ENCODE assay signal across 18 cellular contexts in the genomic region with DNA sequence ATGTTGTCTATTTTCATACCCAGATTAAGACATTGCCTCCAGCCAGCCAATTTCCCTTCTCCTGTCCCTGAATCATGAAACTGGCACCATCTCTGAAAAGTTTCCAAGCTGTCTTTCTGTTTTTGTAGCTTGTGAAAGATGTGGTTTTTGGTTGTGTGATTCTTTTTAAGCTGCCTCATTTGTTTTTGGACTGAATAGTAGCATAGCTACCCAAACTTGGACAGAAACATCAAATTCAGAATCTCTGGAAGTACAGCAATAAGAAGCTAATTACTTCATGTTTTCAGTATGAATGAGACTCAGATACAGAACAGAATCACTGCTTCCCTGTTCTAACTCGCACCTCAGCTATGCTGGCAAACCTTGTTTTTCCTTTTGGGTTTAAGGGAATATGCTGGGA.
DNase-seq lines count a peak whose midpoint lies in the region; ATAC-seq, FAIRE-seq and TF ChIP-seq lines count a peak whose summit lies in the region.
"Had no signal": no experiment of that assay in that cellular context is flagged by ENCODE, and none has a peak within 500 bp of the region (broad histone marks: within the 10 kb centered on the region; RNA-seq: fewer than 3 reads in every experiment).

No MANE protein-coding gene starts in this region.

- DNase-seq in breast epithelium (ENCODE audit: low spot score in 2 of 2) (no peak), mammary epithelial cell (no peak), astrocyte (ENCODE audit: low read depth) (peak; percentile 44), medulla oblongata (ENCODE audit: extremely low spot score) (peak; percentile 25), tibial artery (no peak)
- DNase-seq: 8988T, Caco-2, KBM-7, NCI-H1092 treated with DMSO at 0.1 percent for 48 hours, NCI-H1694 treated with DMSO at 0.1 percent for 48 hours, NCI-H2171, NCI-H82 had no signal

- TF ChIP-seq CTCF in breast epithelium (IDR thresholded peaks at IDR 0.05) (no peak), mammary epithelial cell (conservative IDR thresholded peaks at IDR 0.05 in 1 of 2, IDR thresholded peaks at IDR 0.05 in 1 of 2; ENCODE audit: extremely low read depth in 1 of 2, insufficient read depth in 1 of 2, low read depth in 1 of 2, low read length in 2 of 2) (no peak), astrocyte (IDR thresholded peaks at IDR 0.05; ENCODE audit: insufficient read depth, low read depth, low read length) (no peak), tibial artery (IDR thresholded peaks at IDR 0.05) (no peak)

- H3K27me3 ChIP-seq in breast epithelium (no peaks in the 10 kb centered on the region), mammary epithelial cell (ENCODE audit: insufficient read depth, low read length) (no peaks in the 10 kb centered on the region), astrocyte (ENCODE audit: insufficient read depth, low read length) (no peaks in the 10 kb centered on the region), tibial artery (no peaks in the 10 kb centered on the region)

- H3K4me2 ChIP-seq in mammary epithelial cell (ENCODE audit: insufficient read depth, low read depth, low read length) (no peak overlapping the region), astrocyte (ENCODE audit: low read length) (no peak overlapping the region)

- intact Hi-C loops in breast epithelium (cut with DNase I; ENCODE audit: low total_unique reads), result no loop called here
- intact Hi-C loops in mammary epithelial cell (cut with micrococcal nuclease), result no loop called here
- intact Hi-C loops in tibial artery (cut with DNase I; ENCODE audit: low total_unique reads), result no loop called here

- no peaks in the 10 kb centered on the region for H3K9me3 Mint-ChIP-seq in astrocyte (ENCODE audit: unreplicated experiment)

- CTCF ChIA-PET in mammary epithelial cell (lab: Charles Lee; ENCODE audit: low non-redundant PET), result interaction anchor here (0.6 kb wide), 1 partner anchor 323 kb away, joined by 4 read pairs; no protein-coding TSS in a partner anchor

- WGBS in mammary epithelial cell (ENCODE audit: low coverage, missing lambda C conversion rate), result 7% methylated on average over 1 of the region's 1 CpG

- in situ Hi-C loops in mammary epithelial cell (cut with MboI; ENCODE audit: low sequenced_read_pairs in 2 of 2), result no loop called here

- TF ChIP-seq POLR2A in breast epithelium (IDR thresholded peaks at IDR 0.05), result no peak

- H3K4me3 ChIP-seq in breast epithelium, result no peak overlapping the region
- no peak overlapping the region for H3K4me3 ChIP-seq in mammary epithelial cell (replicated peaks in 1 of 3; ENCODE audit: insufficient read depth in 1 of 3, low read depth in 2 of 3, low read length in 3 of 3)
- no peak overlapping the region for H3K4me3 ChIP-seq in astrocyte (ENCODE audit: insufficient read depth, low read depth, low read length)
- no peak overlapping the region for H3K4me3 ChIP-seq in tibial artery

- H3K27ac ChIP-seq in breast epithelium (peak overlapping the region; percentile 33 to 50), mammary epithelial cell (ENCODE audit: insufficient read depth, low read depth, low read length) (no peak overlapping the region), astrocyte (ENCODE audit: low read depth, low read length) (no peak overlapping the region), tibial artery (peak overlapping the region; percentile 54 to 61)

- H3K36me3 ChIP-seq in breast epithelium (no peaks in the 10 kb centered on the region), mammary epithelial cell (ENCODE audit: insufficient read depth, low read length) (no peaks in the 10 kb centered on the region), astrocyte (ENCODE audit: insufficient read depth, low read length) (no peaks in the 10 kb centered on the region), tibial artery (no peaks in the 10 kb centered on the region)

- H3K4me1 ChIP-seq in breast epithelium (no peaks in the 10 kb centered on the region), mammary epithelial cell (ENCODE audit: insufficient read depth, low read length) (no peaks in the 10 kb centered on the region), astrocyte (ENCODE audit: insufficient read depth, low read length) (no peaks in the 10 kb centered on the region), tibial artery (peaks cover 0 to 16% (median 0%) of the 10 kb centered on the region in 4 donors)
- H3K4me1 ChIP-seq: Caco-2 had no signal

- H2AFZ ChIP-seq in mammary epithelial cell (ENCODE audit: low read depth, low read length) (no peak overlapping the region), astrocyte (ENCODE audit: low read depth, low read length) (no peak overlapping the region)

- H3K4me3 Mint-ChIP-seq in astrocyte (ENCODE audit: unreplicated experiment), result no peak overlapping the region

- peaks cover 12% of the 10 kb centered on the region for H3K27me3 Mint-ChIP-seq in astrocyte (ENCODE audit: low read depth, unreplicated experiment)

- H4K20me1 ChIP-seq in mammary epithelial cell (ENCODE audit: insufficient read depth, low read length) (no peaks in the 10 kb centered on the region), astrocyte (ENCODE audit: insufficient read depth, low read length) (no peaks in the 10 kb centered on the region)

- H3K79me2 ChIP-seq in mammary epithelial cell (ENCODE audit: insufficient read depth, low read length) (no peaks in the 10 kb centered on the region), astrocyte (ENCODE audit: insufficient read depth, low read length) (no peaks in the 10 kb centered on the region)

- no peak for FAIRE-seq in astrocyte (lab: Jason Lieb, UNC)

- no peak overlapping the region for H3K27ac Mint-ChIP-seq in astrocyte (ENCODE audit: unreplicated experiment)
- H3K27ac Mint-ChIP-seq: CD14-positive monocyte had no signal

- dilution Hi-C loops in mammary epithelial cell (cut with HindIII; ENCODE audit: low sequenced_read_pairs), result no loop called here

- peaks cover 7% of the 10 kb centered on the region for H3K4me1 Mint-ChIP-seq in astrocyte (ENCODE audit: low read depth, unreplicated experiment)

- H3K36me3 Mint-ChIP-seq in astrocyte (ENCODE audit: low read depth, unreplicated experiment), result no peaks in the 10 kb centered on the region
- H3K36me3 Mint-ChIP-seq: CD14-positive monocyte had no signal

- no TSS peak for BruUV-seq in mammary epithelial cell (replicated peaks; lab: Mats Ljungman, UMichigan)

- ATAC-seq in GM19324 (IDR thresholded peaks at IDR 0.05; ENCODE audit: low FRiP score, unreplicated experiment) (no peak), HG03342 (IDR thresholded peaks at IDR 0.05; ENCODE audit: unreplicated experiment) (no peak), GM21360 (IDR thresholded peaks at IDR 0.05; ENCODE audit: unreplicated experiment) (no peak)
- ATAC-seq: Panc1, Right ventricle myocardium inferior had no signal

- H3K9me3 ChIP-seq in breast epithelium (no peaks in the 10 kb centered on the region), mammary epithelial cell (replicated peaks; ENCODE audit: insufficient read depth, low read length) (no peaks in the 10 kb centered on the region), astrocyte (ENCODE audit: insufficient read depth, low read depth, low read length) (no peaks in the 10 kb centered on the region), tibial artery (no peaks in the 10 kb centered on the region)
- H3K9me3 ChIP-seq: Caco-2 had no signal

- H3K9ac ChIP-seq in mammary epithelial cell (ENCODE audit: insufficient read depth, low read length) (no peak overlapping the region), astrocyte (ENCODE audit: low read length) (no peak overlapping the region)

Comparison
In these comparisons a context has a peak if more than half of its experiments do, and no peak if none do; other contexts are left out.
1. H3K27ac ChIP-seq: peak in breast epithelium (2 of 2) and tibial artery (2 of 2); none in mammary epithelial cell (single experiment) and astrocyte (single experiment).
2. DNase-seq: peak in astrocyte (single experiment) and medulla oblongata (single experiment); none in breast epithelium (0 of 2), mammary epithelial cell (single experiment) and tibial artery (0 of 2).